In the genomic region with DNA sequence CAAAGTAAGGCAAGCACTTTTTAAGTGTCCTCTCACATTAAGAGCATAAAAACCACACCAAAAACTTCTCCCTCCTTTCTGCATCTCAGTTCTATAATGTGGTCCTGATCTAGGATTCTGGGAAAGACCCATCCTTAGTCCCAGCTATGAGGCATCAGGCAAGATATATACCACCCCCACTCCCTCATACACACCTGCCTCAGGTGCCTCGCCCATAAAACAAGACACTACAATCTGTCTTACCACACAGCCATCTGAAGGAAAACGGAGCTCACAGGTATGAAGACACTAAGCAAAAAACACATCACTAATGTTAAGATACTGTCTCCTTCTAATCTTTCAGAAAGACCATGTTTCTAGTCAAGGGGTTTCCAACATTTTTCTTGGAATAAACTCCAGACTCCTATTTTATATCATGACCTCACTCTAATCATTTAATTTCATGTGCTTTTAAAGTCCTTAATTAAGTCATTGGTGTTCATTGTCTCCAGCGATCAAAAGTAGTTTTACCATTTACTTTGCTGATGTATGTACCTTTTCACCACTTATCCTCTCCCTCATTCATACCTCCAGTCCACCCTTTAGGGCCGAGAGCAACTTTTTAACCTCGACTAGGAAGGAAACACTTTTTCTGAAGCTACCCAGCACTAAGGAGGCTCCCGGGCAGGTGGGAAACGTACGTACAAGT, we compare ENCODE assay signal across 8 cellular contexts. TPM values are rescaled to one million over a fixed set of nuclear protein-coding genes. Genes with fewer than 3 reads are reported as not detected.
DNase-seq lines count a peak whose midpoint lies in the region; ATAC-seq and TF ChIP-seq lines count a peak whose summit lies in the region.

No MANE protein-coding gene starts in this region.

- intact Hi-C loops in left ventricle myocardium superior (cut with micrococcal nuclease): no loop called here
- intact Hi-C loops in body of pancreas (cut with DNase I): no loop called here
- intact Hi-C loops in aorta (cut with DNase I): loop anchor here (2.0 to 10.0 kb wide), 3 partner anchors 39 to 171 kb away; partner anchors contain the start of gene HEXIM1 (in 1 of the 2)

- H3K36me3 ChIP-seq in right atrium auricular region: no peaks in the 10 kb centered on the region
- no peaks in the 10 kb centered on the region for H3K36me3 ChIP-seq in body of pancreas (replicated peaks in 1 of 2; ENCODE audit: insufficient read depth in 1 of 2, low read depth in 2 of 2)
- H3K36me3 ChIP-seq in mesodermal cell (ENCODE audit: control insufficient read depth, insufficient read depth, low read length): peaks cover 10% of the 10 kb centered on the region
- H3K36me3 ChIP-seq in aorta (ENCODE audit: control insufficient read depth in 1 of 2, insufficient read depth in 2 of 2, low read length in 1 of 2): no peaks in the 10 kb centered on the region

- TF ChIP-seq POLR2A in body of pancreas (IDR thresholded peaks at IDR 0.05): no peak

- ATAC-seq in left ventricle myocardium superior (no peak), body of pancreas (no peak), aorta (ENCODE audit: low FRiP score) (no peak)

- TF ChIP-seq CTCF in right atrium auricular region (IDR thresholded peaks at IDR 0.05) (no peak), body of pancreas (IDR thresholded peaks at IDR 0.05) (no peak), GM13976 (IDR thresholded peaks at IDR 0.05; ENCODE audit: borderline replicate concordance, control extremely low read depth, extremely low read depth, insufficient read depth, missing control alignments) (no peak)

- H3K27me3 ChIP-seq in right atrium auricular region (no peaks in the 10 kb centered on the region), body of pancreas (no peaks in the 10 kb centered on the region), aorta (ENCODE audit: control insufficient read depth in 1 of 2, insufficient read depth in 2 of 2, low read length in 1 of 2) (no peaks in the 10 kb centered on the region)

- peaks cover 0 to 67% of the 10 kb centered on the region in 2 donors for H3K4me1 ChIP-seq in right atrium auricular region
- peaks cover 56% of the 10 kb centered on the region for H3K4me1 ChIP-seq in body of pancreas
- H3K4me1 ChIP-seq in mesodermal cell (ENCODE audit: control insufficient read depth, insufficient read depth, low read length, poor library complexity, severe bottlenecking): peaks cover 46% of the 10 kb centered on the region
- peaks cover 3 to 5% of the 10 kb centered on the region in 2 donors for H3K4me1 ChIP-seq in aorta (ENCODE audit: control insufficient read depth in 1 of 2, insufficient read depth in 2 of 2, low read length in 2 of 2)

- H3K4me3 ChIP-seq in right atrium auricular region (peak overlapping the region; percentile 73 to 82), body of pancreas (peak overlapping the region; percentile 62 to 66), mesodermal cell (ENCODE audit: extremely low read depth, insufficient read depth, low read length, poor library complexity, severe bottlenecking) (peak overlapping the region; percentile 59), aorta (ENCODE audit: low read length in 2 of 2) (peak overlapping the region; percentile 68)

- WGBS in body of pancreas, 2 donors: 7% methylated on average over 8 of the region's 8 CpGs
- 22 to 33% methylated on average over 8 of the region's 8 CpGs for WGBS in mesodermal cell (ENCODE audit: insufficient coverage in 2 of 2), 2 experiments
- 24 to 26% methylated on average over 8 of the region's 8 CpGs for WGBS in aorta, 2 donors

- in situ Hi-C loops in GM13976 (cut with MboI; ENCODE audit: low sequenced_read_pairs, unreplicated experiment): no loop called here

- DNase-seq in right atrium auricular region (ENCODE audit: low spot score) (no peak), left ventricle myocardium superior (no peak), body of pancreas (no peak), aorta (no peak), RKO (ENCODE audit: low spot score) (no peak), GM13976 (ENCODE audit: low spot score) (no peak)
- no peak for DNase-seq in stimulated activated CD4-positive, alpha-beta T cell treated with anti-CD3 and anti-CD28 coated beads, Interleukin-15, amount 100 ng/mL, for 24 hours

- H3K9me3 ChIP-seq in right atrium auricular region: no peaks in the 10 kb centered on the region
- H3K9me3 ChIP-seq in body of pancreas: no peaks in the 10 kb centered on the region
- H3K9me3 ChIP-seq in mesodermal cell (ENCODE audit: control insufficient read depth, low read length): no peaks in the 10 kb centered on the region
- H3K9me3 ChIP-seq in aorta (ENCODE audit: control insufficient read depth, low read length): no peaks in the 10 kb centered on the region

- H3K27ac ChIP-seq in right atrium auricular region (peak overlapping the region; percentile 96 to 97), body of pancreas (peak overlapping the region; percentile 95 to 99 (median 97)), mesodermal cell (ENCODE audit: low read depth, low read length, severe bottlenecking) (peak overlapping the region; percentile 88), aorta (ENCODE audit: low read depth in 1 of 2, low read length in 2 of 2) (peak overlapping the region in 1 of 2 donors; percentile 15)

RNA-seq across cellular contexts. Expression of gene MAP3K14, which starts 1.1 kb away (rescaled TPM):
- 10 to 100 TPM in 1 of 2 donors, 1 to 10 TPM in 1; 8.2 to 10.6 TPM for total RNA-seq in right atrium auricular region
- total RNA-seq in left ventricle myocardium superior: 16.6 TPM
- 1 to 10 TPM; 6.5 to 9.9 TPM for total RNA-seq in body of pancreas
- polyA plus RNA-seq in mesodermal cell (2013, experiment 1 of 2): 3.7 TPM
- polyA plus RNA-seq in mesodermal cell (2013, experiment 2 of 2): 3.2 TPM
- total RNA-seq in aorta: 10 to 100 TPM; 10.6 to 19.7 TPM
- 1 to 10 TPM; 5.9 to 6.0 TPM for polyA plus RNA-seq in aorta

RNA-seq across cellular contexts. Expression of gene SPATA32, which starts 53.8 kb away (rescaled TPM):
- total RNA-seq in right atrium auricular region: not detected
- not detected for total RNA-seq in left ventricle myocardium superior
- total RNA-seq in body of pancreas: 1 to 10 TPM in 1 of 2 donors, not detected in 1; 1.0 TPM
- polyA plus RNA-seq in mesodermal cell (2013, experiment 1 of 2): not detected
- not detected for polyA plus RNA-seq in mesodermal cell (2013, experiment 2 of 2)
- not detected for total RNA-seq in aorta
- polyA plus RNA-seq in aorta: not detected

Comparison
In these comparisons a context has a peak if more than half of its experiments do, and no peak if none do; other contexts are left out.
1. intact Hi-C loops: an anchor here in aorta (2.0 to 10.0 kb wide); none called in left ventricle myocardium superior and body of pancreas.